Comparison of ENCODE assay signal across 8 cellular contexts in genomic region chr11:17207317-17208256, GRCh38.
A peak's percentile ranks its signal among the peaks of the same experiment; 100 is the strongest.
DNase-seq lines count a peak whose midpoint lies in the region; ATAC-seq lines count a peak whose summit lies in the region.

A gene with protein sequence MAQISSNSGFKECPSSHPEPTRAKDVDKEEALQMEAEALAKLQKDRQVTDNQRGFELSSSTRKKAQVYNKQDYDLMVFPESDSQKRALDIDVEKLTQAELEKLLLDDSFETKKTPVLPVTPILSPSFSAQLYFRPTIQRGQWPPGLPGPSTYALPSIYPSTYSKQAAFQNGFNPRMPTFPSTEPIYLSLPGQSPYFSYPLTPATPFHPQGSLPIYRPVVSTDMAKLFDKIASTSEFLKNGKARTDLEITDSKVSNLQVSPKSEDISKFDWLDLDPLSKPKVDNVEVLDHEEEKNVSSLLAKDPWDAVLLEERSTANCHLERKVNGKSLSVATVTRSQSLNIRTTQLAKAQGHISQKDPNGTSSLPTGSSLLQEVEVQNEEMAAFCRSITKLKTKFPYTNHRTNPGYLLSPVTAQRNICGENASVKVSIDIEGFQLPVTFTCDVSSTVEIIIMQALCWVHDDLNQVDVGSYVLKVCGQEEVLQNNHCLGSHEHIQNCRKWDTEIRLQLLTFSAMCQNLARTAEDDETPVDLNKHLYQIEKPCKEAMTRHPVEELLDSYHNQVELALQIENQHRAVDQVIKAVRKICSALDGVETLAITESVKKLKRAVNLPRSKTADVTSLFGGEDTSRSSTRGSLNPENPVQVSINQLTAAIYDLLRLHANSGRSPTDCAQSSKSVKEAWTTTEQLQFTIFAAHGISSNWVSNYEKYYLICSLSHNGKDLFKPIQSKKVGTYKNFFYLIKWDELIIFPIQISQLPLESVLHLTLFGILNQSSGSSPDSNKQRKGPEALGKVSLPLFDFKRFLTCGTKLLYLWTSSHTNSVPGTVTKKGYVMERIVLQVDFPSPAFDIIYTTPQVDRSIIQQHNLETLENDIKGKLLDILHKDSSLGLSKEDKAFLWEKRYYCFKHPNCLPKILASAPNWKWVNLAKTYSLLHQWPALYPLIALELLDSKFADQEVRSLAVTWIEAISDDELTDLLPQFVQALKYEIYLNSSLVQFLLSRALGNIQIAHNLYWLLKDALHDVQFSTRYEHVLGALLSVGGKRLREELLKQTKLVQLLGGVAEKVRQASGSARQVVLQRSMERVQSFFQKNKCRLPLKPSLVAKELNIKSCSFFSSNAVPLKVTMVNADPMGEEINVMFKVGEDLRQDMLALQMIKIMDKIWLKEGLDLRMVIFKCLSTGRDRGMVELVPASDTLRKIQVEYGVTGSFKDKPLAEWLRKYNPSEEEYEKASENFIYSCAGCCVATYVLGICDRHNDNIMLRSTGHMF (N-terminal part only) (minus strand): TSS chr11:17207986. CDS start chr11:17169741, 38,245 bp downstream.

- DNase-seq in AG20443 (ENCODE audit: low spot score): peak; percentile 96
- DNase-seq in NCI-H446 (lab: John Stamatoyannopoulos, UW): peak; percentile 90 to 95
- DNase-seq in activated CD4-positive, CD25-positive, alpha-beta regulatory T cell treated with anti-CD3 and anti-CD28 coated beads, Interleukin-2, amount 50 U/mL, for 16 hours (ENCODE audit: low read depth, low spot score): peak; percentile 86
- peak; percentile 89 for DNase-seq in central memory CD4-positive, alpha-beta T cell
- peak; percentile 92 for DNase-seq in inferior parietal cortex (ENCODE audit: extremely low spot score)
- DNase-seq in stimulated activated CD4-positive, alpha-beta T cell treated with anti-CD3 and anti-CD28 coated beads, Interleukin-12 subunit alpha, Interleukin-12 subunit beta, amount 100 ng/mL, for 24 hours (ENCODE audit: low read depth in 2 of 2): peak; percentile 88 to 96

- ATAC-seq in GM19043 (IDR thresholded peaks at IDR 0.05; ENCODE audit: low read depth, unreplicated experiment): peak; percentile 94
- ATAC-seq in HG03354 (IDR thresholded peaks at IDR 0.05; ENCODE audit: poor library complexity, severe bottlenecking, unreplicated experiment): peak; percentile 97

Comparison
In these comparisons a context has a peak if more than half of its experiments do, and no peak if none do; other contexts are left out.
1. Peak in every context shown above with its lines: DNase-seq and ATAC-seq.